In genomic region chr17:2373179-2373578, GRCh38 we compare ENCODE assay signal across 27 cellular contexts. TPM values are rescaled to one million over a fixed set of nuclear protein-coding genes. Genes with fewer than 3 reads are reported as not detected.
DNase-seq lines count a peak whose midpoint lies in the region; ATAC-seq, FAIRE-seq and TF ChIP-seq lines count a peak whose summit lies in the region.
"Had no signal": no experiment of that assay in that cellular context is flagged by ENCODE, and none has a peak within 500 bp of the region (broad histone marks: within the 10 kb centered on the region; RNA-seq: fewer than 3 reads in every experiment).

No MANE protein-coding gene starts in this region.

- no peak overlapping the region for H2AFZ ChIP-seq in HepG2 (ENCODE audit: low read length)

- H3K9ac ChIP-seq in HepG2 (ENCODE audit: insufficient read depth, low read depth, low read length) (no peak overlapping the region), kidney (ENCODE audit: low read length in 2 of 2) (no peak overlapping the region)
- H3K9ac ChIP-seq: BLaER1 had no signal

- no peaks in the 10 kb centered on the region for H3K27me3 ChIP-seq in HepG2 (ENCODE audit: control insufficient read depth in 1 of 2, insufficient read depth in 2 of 2, low read length in 2 of 2)
- H3K27me3 ChIP-seq in right lobe of liver: no peaks in the 10 kb centered on the region
- H3K27me3 ChIP-seq: BE2C, BLaER1 had no signal

- in situ Hi-C loops in HepG2 (cut with HindIII; ENCODE audit: extremely low pct_ligation_motif_present, low pct_unique_long_range_greater_than_20kb): no loop called here

- H3K27ac ChIP-seq in HepG2 (ENCODE audit: extremely low read length, insufficient read depth, low read length): no peak overlapping the region
- H3K27ac ChIP-seq in right lobe of liver: no peak overlapping the region
- no peak overlapping the region for H3K27ac ChIP-seq in kidney (ENCODE audit: low read depth in 2 of 2, low read length in 2 of 2)
- H3K27ac ChIP-seq: BLaER1 had no signal

- H3K4me3 Mint-ChIP-seq in stimulated activated effector memory CD8-positive, alpha-beta T cell treated with anti-CD3 and anti-CD28 coated beads, Interleukin-12 subunit alpha, Interleukin-12 subunit beta, amount 100 ng/mL, for 72 hours: no peak overlapping the region
- H3K4me3 Mint-ChIP-seq: CD14-positive monocyte; CD4-positive, alpha-beta memory T cell; CD4-positive, CD25-positive, alpha-beta regulatory T cell; CD8-positive, alpha-beta memory T cell had no signal

- CTCF ChIA-PET in HepG2 (lab: Yijun Ruan, JAX; ENCODE audit: low intra/inter-chr PET ratio, low total read pairs): no interaction called here

- TF ChIP-seq EP300 in HepG2 (IDR thresholded peaks at IDR 0.05; ENCODE audit: low read depth in 2 of 2, low read length in 2 of 2): no peak
- no peak for TF ChIP-seq EP300 in HepG2 (CRISPR knock-in tag; IDR thresholded peaks at IDR 0.05; ENCODE audit: borderline replicate concordance)

- FAIRE-seq in HepG2 (lab: Jason Lieb, UNC) (no peak), kidney (lab: Jason Lieb, UNC) (no peak)
- FAIRE-seq: A204.1, GM12878, GM12892, GM18507 had no signal

- TF ChIP-seq CTCF in HepG2 (CRISPR knock-in tag; IDR thresholded peaks at IDR 0.05) (no peak), right lobe of liver (IDR thresholded peaks at IDR 0.05) (no peak), kidney (IDR thresholded peaks at IDR 0.05; ENCODE audit: borderline replicate concordance, extremely low read depth, insufficient read depth) (no peak)

- peaks cover 22% of the 10 kb centered on the region for H3K36me3 Mint-ChIP-seq in stimulated activated effector memory CD8-positive, alpha-beta T cell treated with anti-CD3 and anti-CD28 coated beads, Interleukin-12 subunit alpha, Interleukin-12 subunit beta, amount 100 ng/mL, for 72 hours

- no peaks in the 10 kb centered on the region for H3K9me3 Mint-ChIP-seq in stimulated activated effector memory CD8-positive, alpha-beta T cell treated with anti-CD3 and anti-CD28 coated beads, Interleukin-12 subunit alpha, Interleukin-12 subunit beta, amount 100 ng/mL, for 72 hours
- H3K9me3 Mint-ChIP-seq: CD14-positive monocyte; CD4-positive, CD25-positive, alpha-beta regulatory T cell; CD8-positive, alpha-beta memory T cell had no signal

- ATAC-seq in HepG2: no peak
- no peak for ATAC-seq in right lobe of liver
- no peak for ATAC-seq in stimulated activated effector memory CD8-positive, alpha-beta T cell treated with anti-CD3 and anti-CD28 coated beads, Interleukin-12 subunit alpha, Interleukin-12 subunit beta, amount 100 ng/mL, for 72 hours
- ATAC-seq: GM12878 had no signal

- no TSS peak for BruUV-seq in HepG2 (replicated peaks; lab: Mats Ljungman, UMichigan)

- H3K4me1 ChIP-seq in HepG2 (ENCODE audit: insufficient read depth, low read length) (no peaks in the 10 kb centered on the region), right lobe of liver (no peaks in the 10 kb centered on the region), kidney (ENCODE audit: control insufficient read depth in 1 of 2, insufficient read depth in 1 of 2, low read depth in 1 of 2, low read length in 2 of 2) (peaks cover 0 to 4% of the 10 kb centered on the region in 2 donors)
- H3K4me1 ChIP-seq: BE2C had no signal

- peaks cover 7 to 8% of the 10 kb centered on the region in 2 experiments; a peak in 3 of 5 replicates for H3K36me3 ChIP-seq in HepG2 (replicated peaks in 1 of 2; ENCODE audit: control insufficient read depth in 1 of 2, insufficient read depth in 2 of 2, low read length in 2 of 2)
- peaks cover 0 to 2% (median 0%) of the 10 kb centered on the region in 4 donors for H3K36me3 ChIP-seq in right lobe of liver
- H3K36me3 ChIP-seq in kidney (ENCODE audit: control insufficient read depth in 1 of 2, insufficient read depth in 2 of 2, low read length in 2 of 2): peaks cover 13 to 20% of the 10 kb centered on the region in 2 donors
- H3K36me3 ChIP-seq: BE2C had no signal

- no peaks in the 10 kb centered on the region for H3K79me2 ChIP-seq in HepG2 (ENCODE audit: insufficient read depth, low read length)

- peak overlapping the region; percentile 75 for H3K27ac Mint-ChIP-seq in stimulated activated effector memory CD8-positive, alpha-beta T cell treated with anti-CD3 and anti-CD28 coated beads, Interleukin-12 subunit alpha, Interleukin-12 subunit beta, amount 100 ng/mL, for 72 hours

- H3K4me2 ChIP-seq in HepG2 (ENCODE audit: low read depth, low read length): no peak overlapping the region
- H3K4me2 ChIP-seq: BLaER1 had no signal

- WGBS in HepG2 (ENCODE audit: low lambda C conversion rate): 98% methylated on average over 12 of the region's 18 CpGs
- WGBS in right lobe of liver (ENCODE audit: insufficient coverage, low coverage, low lambda C conversion rate, missing lambda C conversion rate): no CpG with 5 or more reads among the region's 18 CpGs

- no peaks in the 10 kb centered on the region for H3K4me1 Mint-ChIP-seq in stimulated activated effector memory CD8-positive, alpha-beta T cell treated with anti-CD3 and anti-CD28 coated beads, Interleukin-12 subunit alpha, Interleukin-12 subunit beta, amount 100 ng/mL, for 72 hours
- H3K4me1 Mint-ChIP-seq: CD4-positive, alpha-beta memory T cell; CD4-positive, CD25-positive, alpha-beta regulatory T cell; CD8-positive, alpha-beta memory T cell had no signal

- H3K9me3 ChIP-seq in HepG2 (ENCODE audit: low read length) (no peaks in the 10 kb centered on the region), right lobe of liver (no peaks in the 10 kb centered on the region), kidney (ENCODE audit: control insufficient read depth in 1 of 2, low read length in 2 of 2) (no peaks in the 10 kb centered on the region)
- H3K9me3 ChIP-seq: BE2C, BLaER1 had no signal

- DNase-seq in HepG2 (ENCODE audit: low spot score) (no peak), right lobe of liver (no peak), kidney (peak; percentile 71), NCI-H526 (lab: John Stamatoyannopoulos, UW) (no peak)
- no peak for DNase-seq in stimulated activated effector memory CD8-positive, alpha-beta T cell treated with anti-CD3 and anti-CD28 coated beads, Interleukin-12 subunit alpha, Interleukin-12 subunit beta, amount 100 ng/mL, for 72 hours (ENCODE audit: low spot score in 2 of 2)
- DNase-seq in activated CD4-positive, CD25-positive, alpha-beta regulatory T cell (lab: John Stamatoyannopoulos, UW): no peak
- DNase-seq: 8988T; ACHN; BE2C; C1 segment of cervical spinal cord; CD4-positive, alpha-beta memory T cell; CD4-positive, CD25-positive, alpha-beta regulatory T cell; CD8-positive, alpha-beta memory T cell; COR-L47; DMS 273 treated with DMSO at 0.1 percent for 48 hours; DMS153; DMS53; DMS79; DND-41; EL; GDM1 had no signal

- intact Hi-C loops in HepG2 (cut with micrococcal nuclease; ENCODE audit: unreplicated experiment): no loop called here
- intact Hi-C loops in right lobe of liver (cut with DNase I): no loop called here
- intact Hi-C loops in kidney (cut with DNase I): no loop called here

- TF ChIP-seq POLR2A in HepG2 (IDR thresholded peaks at IDR 0.05; ENCODE audit: insufficient read depth in 1 of 2, low read depth in 2 of 2, low read length in 2 of 2) (no peak), right lobe of liver (IDR thresholded peaks at IDR 0.05) (no peak)

- H3K4me3 ChIP-seq in HepG2 (replicated peaks in 1 of 3; ENCODE audit: insufficient read depth in 1 of 3, low read depth in 2 of 3, low read length in 3 of 3) (no peak overlapping the region), right lobe of liver (no peak overlapping the region), kidney (ENCODE audit: low read length in 2 of 2) (no peak overlapping the region)
- H3K4me3 ChIP-seq: BLaER1, GM12878 had no signal

- TF ChIP-seq RAD21 in HepG2 (CRISPR knock-in tag; IDR thresholded peaks at IDR 0.05): no peak

- H4K20me1 ChIP-seq in HepG2 (ENCODE audit: insufficient read depth, low read length): no peaks in the 10 kb centered on the region
- H4K20me1 ChIP-seq: BLaER1 had no signal

- POLR2A ChIA-PET in HepG2 (lab: Yijun Ruan, JAX): no interaction called here

RNA-seq across cellular contexts. Expression of gene MNT, which starts 27.7 kb away (rescaled TPM):
- total RNA-seq in HepG2 (2016; rRNA removed; fragmentation: Illumina TruSeq; extraction: Trizol) (2.3 and 3.5 TPM in 2 replicates), right lobe of liver (10 to 100 TPM in 2 of 6 experiments, 1 to 10 TPM in 4; 3.3 to 12.6 (median 7.0) TPM), kidney (39.8 TPM)
- total RNA-seq in HepG2 (2016; cell fraction: cytosol; rRNA removed; fragmentation: Illumina TruSeq; extraction: Trizol; ENCODE audit: low read depth): 0.79 and 1.5 TPM in 2 replicates
- 2.0 and 2.9 TPM in 2 replicates for total RNA-seq in HepG2 (2016; cell fraction: insoluble cytoplasmic fraction; rRNA removed; fragmentation: Illumina TruSeq; extraction: Trizol)
- 2.3 and 2.4 TPM in 2 replicates for total RNA-seq in HepG2 (2016; cell fraction: membrane; rRNA removed; fragmentation: Illumina TruSeq; extraction: Trizol)
- 3.0 and 3.9 TPM in 2 replicates for total RNA-seq in HepG2 (2016; cell fraction: nucleus; rRNA removed; fragmentation: Illumina TruSeq; extraction: Trizol)
- polyA plus RNA-seq in HepG2 (2011; rRNA removed) (1.8 and 2.1 TPM in 2 replicates), kidney (ENCODE audit: insufficient read depth, low read depth, low replicate concordance) (3.7 TPM)
- 0.86 and 0.92 TPM in 2 replicates for polyA plus RNA-seq in HepG2 (2011; cell fraction: cytosol; rRNA removed)
- 13.6 and 19.3 TPM in 2 replicates for polyA plus RNA-seq in HepG2 (2011; cell fraction: nucleus; rRNA removed)
- polyA plus RNA-seq in HepG2 (2012): 6.6 and 7.5 TPM in 2 replicates
- 0.35 and 0.63 TPM in 2 replicates for polyA plus RNA-seq in HepG2 (2016; cell fraction: cytosol; fragmentation: Illumina TruSeq; extraction: Trizol; ENCODE audit: low read depth)
- polyA plus RNA-seq in HepG2 (2016; cell fraction: insoluble cytoplasmic fraction; fragmentation: Illumina TruSeq; extraction: Trizol; ENCODE audit: low read depth): 3.1 and 5.6 TPM in 2 replicates
- polyA plus RNA-seq in HepG2 (2016; cell fraction: membrane; fragmentation: Illumina TruSeq; extraction: Trizol; ENCODE audit: low read depth): 1.4 and 1.6 TPM in 2 replicates
- 14.3 and 17.8 TPM in 2 replicates for polyA plus RNA-seq in HepG2 (2016; cell fraction: nucleus; fragmentation: Illumina TruSeq; extraction: Trizol; ENCODE audit: insufficient read depth, low read depth)
- 4.3 and 8.2 TPM in 2 replicates for polyA minus RNA-seq in HepG2 (2011; rRNA and poly(A)+ RNA removed; ENCODE audit: low replicate concordance)
- polyA minus RNA-seq in HepG2 (2011; cell fraction: cytosol; rRNA and poly(A)+ RNA removed): 3.1 and 3.8 TPM in 2 replicates
- polyA minus RNA-seq in HepG2 (2011; cell fraction: nucleus; rRNA and poly(A)+ RNA removed): 8.1 and 8.8 TPM in 2 replicates

RNA-seq across cellular contexts. Expression of gene SGSM2, which starts 35.9 kb away (rescaled TPM):
- total RNA-seq in HepG2 (2016; rRNA removed; fragmentation: Illumina TruSeq; extraction: Trizol) (11.3 and 30.4 TPM in 2 replicates), right lobe of liver (10 to 100 TPM in 4 of 6 experiments, 1 to 10 TPM in 2; 6.0 to 17.2 (median 13.2) TPM), kidney (58.0 TPM)
- 7.6 and 9.3 TPM in 2 replicates for total RNA-seq in HepG2 (2016; cell fraction: cytosol; rRNA removed; fragmentation: Illumina TruSeq; extraction: Trizol; ENCODE audit: low read depth)
- 9.9 and 30.6 TPM in 2 replicates for total RNA-seq in HepG2 (2016; cell fraction: insoluble cytoplasmic fraction; rRNA removed; fragmentation: Illumina TruSeq; extraction: Trizol)
- 11.2 and 13.2 TPM in 2 replicates for total RNA-seq in HepG2 (2016; cell fraction: membrane; rRNA removed; fragmentation: Illumina TruSeq; extraction: Trizol)
- total RNA-seq in HepG2 (2016; cell fraction: nucleus; rRNA removed; fragmentation: Illumina TruSeq; extraction: Trizol): 35.7 and 46.1 TPM in 2 replicates
- polyA plus RNA-seq in HepG2 (2011; rRNA removed) (51.3 and 65.4 TPM in 2 replicates), kidney (ENCODE audit: insufficient read depth, low read depth, low replicate concordance) (33.7 TPM)
- polyA plus RNA-seq in HepG2 (2011; cell fraction: cytosol; rRNA removed): 21.2 and 36.3 TPM in 2 replicates
- polyA plus RNA-seq in HepG2 (2011; cell fraction: nucleus; rRNA removed): 464 and 562 TPM in 2 replicates
- 23.3 and 40.7 TPM in 2 replicates for polyA plus RNA-seq in HepG2 (2012)
- 3.8 and 4.0 TPM in 2 replicates for polyA plus RNA-seq in HepG2 (2016; cell fraction: cytosol; fragmentation: Illumina TruSeq; extraction: Trizol; ENCODE audit: low read depth)
- polyA plus RNA-seq in HepG2 (2016; cell fraction: insoluble cytoplasmic fraction; fragmentation: Illumina TruSeq; extraction: Trizol; ENCODE audit: low read depth): 14.4 and 16.9 TPM in 2 replicates
- polyA plus RNA-seq in HepG2 (2016; cell fraction: membrane; fragmentation: Illumina TruSeq; extraction: Trizol; ENCODE audit: low read depth): 7.9 and 8.8 TPM in 2 replicates
- 128 and 136 TPM in 2 replicates for polyA plus RNA-seq in HepG2 (2016; cell fraction: nucleus; fragmentation: Illumina TruSeq; extraction: Trizol; ENCODE audit: insufficient read depth, low read depth)
- 30.6 and 64.0 TPM in 2 replicates for polyA minus RNA-seq in HepG2 (2011; rRNA and poly(A)+ RNA removed; ENCODE audit: low replicate concordance)
- 15.6 and 19.8 TPM in 2 replicates for polyA minus RNA-seq in HepG2 (2011; cell fraction: cytosol; rRNA and poly(A)+ RNA removed)
- polyA minus RNA-seq in HepG2 (2011; cell fraction: nucleus; rRNA and poly(A)+ RNA removed): 41.3 and 46.7 TPM in 2 replicates

RNA-seq across cellular contexts. Expression of gene TSR1, which starts 36.9 kb away (rescaled TPM):
- total RNA-seq in HepG2 (2016; rRNA removed; fragmentation: Illumina TruSeq; extraction: Trizol) (65.8 and 75.8 TPM in 2 replicates), right lobe of liver (10 to 100 TPM in 5 of 6 experiments, 1 to 10 TPM in 1; 9.7 to 26.2 (median 13.1) TPM), kidney (24.4 TPM)
- 6.6 and 6.8 TPM in 2 replicates for total RNA-seq in HepG2 (2016; cell fraction: cytosol; rRNA removed; fragmentation: Illumina TruSeq; extraction: Trizol; ENCODE audit: low read depth)
- total RNA-seq in HepG2 (2016; cell fraction: insoluble cytoplasmic fraction; rRNA removed; fragmentation: Illumina TruSeq; extraction: Trizol): 68.7 and 76.2 TPM in 2 replicates
- total RNA-seq in HepG2 (2016; cell fraction: membrane; rRNA removed; fragmentation: Illumina TruSeq; extraction: Trizol): 16.3 and 19.0 TPM in 2 replicates
- total RNA-seq in HepG2 (2016; cell fraction: nucleus; rRNA removed; fragmentation: Illumina TruSeq; extraction: Trizol): 55.3 and 57.6 TPM in 2 replicates
- polyA plus RNA-seq in HepG2 (2011; rRNA removed) (7.1 and 7.2 TPM in 2 replicates), kidney (ENCODE audit: insufficient read depth, low read depth, low replicate concordance) (9.1 TPM)
- 4.8 and 5.9 TPM in 2 replicates for polyA plus RNA-seq in HepG2 (2011; cell fraction: cytosol; rRNA removed)
- polyA plus RNA-seq in HepG2 (2011; cell fraction: nucleus; rRNA removed): 17.4 and 22.0 TPM in 2 replicates
- polyA plus RNA-seq in HepG2 (2012): 22.0 and 25.7 TPM in 2 replicates
- 3.5 and 3.7 TPM in 2 replicates for polyA plus RNA-seq in HepG2 (2016; cell fraction: cytosol; fragmentation: Illumina TruSeq; extraction: Trizol; ENCODE audit: low read depth)
- 56.2 and 57.1 TPM in 2 replicates for polyA plus RNA-seq in HepG2 (2016; cell fraction: insoluble cytoplasmic fraction; fragmentation: Illumina TruSeq; extraction: Trizol; ENCODE audit: low read depth)
- polyA plus RNA-seq in HepG2 (2016; cell fraction: membrane; fragmentation: Illumina TruSeq; extraction: Trizol; ENCODE audit: low read depth): 8.9 and 9.7 TPM in 2 replicates
- polyA plus RNA-seq in HepG2 (2016; cell fraction: nucleus; fragmentation: Illumina TruSeq; extraction: Trizol; ENCODE audit: insufficient read depth, low read depth): 56.6 and 58.6 TPM in 2 replicates
- polyA minus RNA-seq in HepG2 (2011; rRNA and poly(A)+ RNA removed; ENCODE audit: low replicate concordance): 18.4 and 38.7 TPM in 2 replicates
- polyA minus RNA-seq in HepG2 (2011; cell fraction: cytosol; rRNA and poly(A)+ RNA removed): 21.0 and 22.0 TPM in 2 replicates
- 43.1 and 48.6 TPM in 2 replicates for polyA minus RNA-seq in HepG2 (2011; cell fraction: nucleus; rRNA and poly(A)+ RNA removed)
